ENCODE assay signal across 19 cellular contexts in the genomic region with DNA sequence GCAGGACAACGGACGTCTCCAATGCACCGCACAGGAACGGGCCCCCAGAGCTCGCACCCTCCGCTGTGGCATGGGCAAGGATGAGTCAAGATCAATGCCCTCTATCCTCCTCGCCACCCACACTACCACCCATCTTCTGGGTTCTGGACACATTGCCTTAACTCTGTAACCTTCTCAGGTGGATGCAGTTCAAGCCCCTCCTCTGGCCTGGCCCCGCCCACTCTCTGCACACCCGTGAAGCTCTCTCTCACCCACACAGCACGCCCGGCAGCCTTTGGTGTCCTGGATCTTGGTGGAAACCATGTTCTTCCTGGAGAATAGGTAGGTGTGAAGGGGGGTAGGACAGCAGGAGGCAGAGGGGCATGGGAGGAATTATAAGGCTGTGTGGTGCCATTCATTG. TPM values are rescaled to one million over a fixed set of nuclear protein-coding genes. Genes with fewer than 3 reads are reported as not detected.
"Had no signal": no experiment of that assay in that cellular context is flagged by ENCODE, and none has a peak within 500 bp of the region (broad histone marks: within the 10 kb centered on the region; RNA-seq: fewer than 3 reads in every experiment).

No MANE protein-coding gene starts in this region.

- H3K27ac ChIP-seq: skin epidermis had no signal

- H3K36me3 ChIP-seq: esophagus squamous epithelium had no signal

- H3K27me3 Mint-ChIP-seq: activated naive CD4-positive, alpha-beta T cell treated with anti-CD3 and anti-CD28 coated beads, Interleukin-2, amount 50 U/mL, for 24 hours; type B pancreatic cell had no signal

- H3K9me3 ChIP-seq: esophagus squamous epithelium had no signal

- H3K36me3 Mint-ChIP-seq: natural killer cell, type B pancreatic cell had no signal

- ATAC-seq: natural killer cell had no signal

- H3K9me3 Mint-ChIP-seq: activated naive CD4-positive, alpha-beta T cell treated with anti-CD3 and anti-CD28 coated beads, Interleukin-2, amount 50 U/mL, for 24 hours; immature natural killer cell; natural killer cell; type B pancreatic cell had no signal

- DNase-seq: activated CD4-positive, alpha-beta T cell treated with anti-CD3 and anti-CD28 coated beads, Interleukin-2, amount 50 U/mL, for 48 hours; activated T-cell treated with anti-CD3 and anti-CD28 coated beads, Interleukin-2, amount 50 U/mL, for 1 hour; amniotic stem cell; esophagus squamous epithelium; hippocampal formation; immature natural killer cell; natural killer cell; occipital lobe; right cardiac atrium; stimulated activated CD4-positive, alpha-beta T cell treated with anti-CD3 and anti-CD28 coated beads, Interleukin-4, amount 100 ng/mL, for 1 hour; stimulated activated naive CD4-positive, alpha-beta T cell; T-helper 1 cell; T1000 had no signal

- H3K27ac Mint-ChIP-seq: activated naive CD4-positive, alpha-beta T cell treated with anti-CD3 and anti-CD28 coated beads, Interleukin-2, amount 50 U/mL, for 24 hours; natural killer cell; progenitor cell of endocrine pancreas had no signal

- H3K4me3 Mint-ChIP-seq: activated naive CD4-positive, alpha-beta T cell treated with anti-CD3 and anti-CD28 coated beads, Interleukin-2, amount 50 U/mL, for 24 hours; immature natural killer cell; natural killer cell had no signal

- H3K4me1 Mint-ChIP-seq: activated naive CD4-positive, alpha-beta T cell treated with anti-CD3 and anti-CD28 coated beads, Interleukin-2, amount 50 U/mL, for 24 hours had no signal

RNA-seq across cellular contexts. Expression of gene MAP4K1, which starts 20.7 kb away (rescaled TPM):
- total RNA-seq: fibroblast of villous mesenchyme, glomerular endothelial cell had no signal
